ENCODE assay signal across 8 cellular contexts in the genomic region with DNA sequence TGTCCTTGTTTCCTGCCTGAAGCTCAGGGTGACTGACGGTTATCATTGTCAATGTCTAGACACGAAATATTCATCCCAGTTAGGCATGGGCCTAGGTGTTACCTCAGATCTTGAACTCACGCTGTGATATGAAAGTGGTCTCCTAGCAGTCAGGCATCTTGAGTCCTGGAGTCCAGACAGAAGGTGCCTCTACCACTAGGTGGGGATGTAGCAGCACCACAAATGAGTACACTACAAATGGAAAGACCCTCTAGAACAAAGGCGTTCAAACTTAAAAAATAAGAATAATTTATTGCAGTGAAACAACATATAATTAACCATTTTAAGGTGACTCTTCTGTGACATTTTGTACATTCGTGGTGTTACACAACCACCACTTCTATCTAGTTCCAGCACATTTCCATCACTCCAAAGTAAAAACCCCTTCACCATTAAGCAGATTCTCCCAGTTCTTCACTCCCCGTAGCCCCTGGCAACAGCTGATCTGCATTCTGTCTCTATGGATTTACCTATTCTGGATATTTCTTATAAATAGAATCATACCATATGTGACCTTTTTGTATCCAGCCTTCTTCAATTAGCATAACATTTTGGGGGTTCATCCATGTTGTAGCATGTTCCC. TPM values are rescaled to one million over a fixed set of nuclear protein-coding genes. Genes with fewer than 3 reads are reported as not detected.
DNase-seq lines count a peak whose midpoint lies in the region; ATAC-seq, FAIRE-seq and TF ChIP-seq lines count a peak whose summit lies in the region.

No MANE protein-coding gene starts in this region.

- TF ChIP-seq CTCF in D721Med (IDR thresholded peaks at IDR 0.05; ENCODE audit: insufficient read depth, missing control alignments) (peak; percentile 56), RWPE1 (conservative IDR thresholded peaks at IDR 0.05; ENCODE audit: low read depth) (peak; percentile 36)

- ATAC-seq in GM18870 (IDR thresholded peaks at IDR 0.05; ENCODE audit: unreplicated experiment) (peak; percentile 48), HG02840 (IDR thresholded peaks at IDR 0.05; ENCODE audit: low FRiP score, unreplicated experiment) (no peak)
- no peak for ATAC-seq in effector memory CD8-positive, alpha-beta T cell (replicated peaks)

- CTCF ChIA-PET in RWPE1 (lab: Yijun Ruan, JAX), result interaction anchor here (0.5 to 0.6 kb wide), 2 partner anchors 15 to 71 kb away, joined by 3 to 4 read pairs; no protein-coding TSS in a partner anchor

- peaks cover 0 to 9% of the 10 kb centered on the region in 2 donors for H3K27me3 Mint-ChIP-seq in effector memory CD8-positive, alpha-beta T cell

- H3K9me3 Mint-ChIP-seq in effector memory CD8-positive, alpha-beta T cell, result no peaks in the 10 kb centered on the region

- H3K27ac ChIP-seq in RWPE1, result no peak overlapping the region

- H3K27ac Mint-ChIP-seq in effector memory CD8-positive, alpha-beta T cell, result no peak overlapping the region

- no peaks in the 10 kb centered on the region for H3K4me1 Mint-ChIP-seq in effector memory CD8-positive, alpha-beta T cell (ENCODE audit: low read depth in 2 of 2)

- no peak overlapping the region for H3K4me3 Mint-ChIP-seq in effector memory CD8-positive, alpha-beta T cell

- POLR2A ChIA-PET in RWPE1 (lab: Yijun Ruan, JAX; ENCODE audit: low non-redundant PET), result no interaction called here

- peak; percentile 80 for FAIRE-seq in D721Med (lab: Jason Lieb, UNC)

- H3K36me3 Mint-ChIP-seq in effector memory CD8-positive, alpha-beta T cell (ENCODE audit: insufficient read depth), result no peaks in the 10 kb centered on the region

- DNase-seq in D721Med (ENCODE audit: insufficient read length, low spot score) (peak; percentile 30), HT1080 (ENCODE audit: low read depth) (peak; percentile 58), RWPE1 (ENCODE audit: low spot score) (peak; percentile 21), medulla oblongata (ENCODE audit: extremely low spot score) (peak; percentile 76)
- DNase-seq in effector memory CD8-positive, alpha-beta T cell, result peak in 2 of 3 experiments; percentile 4 to 6
- DNase-seq in effector CD4-positive, alpha-beta T cell, result no peak

RNA-seq across cellular contexts. Expression of gene FRY, which starts 11.9 kb away (rescaled TPM):
- total RNA-seq in HT1080 (2014; rRNA removed; shearing (Covaris generic)), result 2.2 and 3.5 TPM in 2 replicates
- polyA plus RNA-seq in HT1080 (2015; cell fraction: cytosol; rRNA removed), result 0.95 and 0.97 TPM in 2 replicates
- polyA plus RNA-seq in HT1080 (2015; cell fraction: nucleus; rRNA removed), result 1.4 and 4.0 TPM in 2 replicates
